11 cellular contexts compared by ENCODE assay signal in genomic region chrX:40496728-40497127, GRCh38.
DNase-seq lines count a peak whose midpoint lies in the region; ATAC-seq, FAIRE-seq and TF ChIP-seq lines count a peak whose summit lies in the region.
"Had no signal": no experiment of that assay in that cellular context is flagged by ENCODE, and none has a peak within 500 bp of the region (broad histone marks: within the 10 kb centered on the region; RNA-seq: fewer than 3 reads in every experiment).

No MANE protein-coding gene starts in this region.

- in situ Hi-C loops in GM23248 (cut with MboI): no loop called here

- no peaks in the 10 kb centered on the region for H3K27me3 ChIP-seq in GM23248 (replicated peaks; ENCODE audit: insufficient read depth)

- no peak for ATAC-seq in GM19452 (IDR thresholded peaks at IDR 0.05; ENCODE audit: unreplicated experiment)
- ATAC-seq: T-cell had no signal

- TF ChIP-seq POLR2A in GM12891 (IDR thresholded peaks at IDR 0.05; ENCODE audit: low read depth, low read length): no peak

- no peaks in the 10 kb centered on the region for H3K36me3 Mint-ChIP-seq in progenitor cell of endocrine pancreas (ENCODE audit: insufficient read depth)
- H3K36me3 Mint-ChIP-seq: activated naive CD4-positive, alpha-beta T cell treated with anti-CD3 and anti-CD28 coated beads, Interleukin-2, amount 10 ng/mL, durations not matched to agents 7 days and 5 days; T-cell had no signal

- H3K4me3 ChIP-seq in GM23248 (no peak overlapping the region), fibroblast of mammary gland (ENCODE audit: control insufficient read depth, low read depth, low read length) (no peak overlapping the region)

- no peak for FAIRE-seq in GM12891 (lab: Jason Lieb, UNC)

- H3K4me1 Mint-ChIP-seq in progenitor cell of endocrine pancreas (ENCODE audit: low read depth): no peaks in the 10 kb centered on the region
- H3K4me1 Mint-ChIP-seq: activated CD4-positive, alpha-beta memory T cell treated with anti-CD3 and anti-CD28 coated beads, Interleukin-2, amount 10 ng/mL, durations not matched to agents 7 days and 5 days; T-cell had no signal

- H3F3A ChIP-seq in GM23248 (ENCODE audit: insufficient read depth): no peaks in the 10 kb centered on the region

- H3K27ac Mint-ChIP-seq in progenitor cell of endocrine pancreas: peak overlapping the region; percentile 33
- H3K27ac Mint-ChIP-seq: activated CD4-positive, alpha-beta memory T cell treated with anti-CD3 and anti-CD28 coated beads, Interleukin-2, amount 10 ng/mL, durations not matched to agents 7 days and 5 days; activated naive CD4-positive, alpha-beta T cell treated with anti-CD3 and anti-CD28 coated beads, Interleukin-2, amount 10 ng/mL, durations not matched to agents 7 days and 5 days; T-cell had no signal

- no peaks in the 10 kb centered on the region for H3K9me2 ChIP-seq in GM23248 (ENCODE audit: insufficient read depth)

- no peaks in the 10 kb centered on the region for H3K27me3 Mint-ChIP-seq in progenitor cell of endocrine pancreas
- H3K27me3 Mint-ChIP-seq: activated CD4-positive, alpha-beta memory T cell treated with anti-CD3 and anti-CD28 coated beads, Interleukin-2, amount 10 ng/mL, durations not matched to agents 7 days and 5 days; activated naive CD4-positive, alpha-beta T cell treated with anti-CD3 and anti-CD28 coated beads, Interleukin-2, amount 10 ng/mL, durations not matched to agents 7 days and 5 days had no signal

- DNase-seq in GM23248 (peak; percentile 37), RKO (ENCODE audit: low spot score) (peak; percentile 0), fibroblast of mammary gland (ENCODE audit: low read depth) (peak; percentile 7), progenitor cell of endocrine pancreas (ENCODE audit: low spot score, unreplicated experiment) (no peak), CD1c-positive myeloid dendritic cell (ENCODE audit: extremely low spot score) (no peak), GM12891 (ENCODE audit: insufficient read length, low spot score) (no peak)
- DNase-seq: activated CD4-positive, alpha-beta memory T cell treated with anti-CD3 and anti-CD28 coated beads, Interleukin-2, amount 10 ng/mL, durations not matched to agents 7 days and 5 days; activated naive CD4-positive, alpha-beta T cell treated with anti-CD3 and anti-CD28 coated beads, Interleukin-2, amount 10 ng/mL, durations not matched to agents 7 days and 5 days; NCI-H774; T-cell had no signal

- no peaks in the 10 kb centered on the region for H3K36me3 ChIP-seq in GM23248 (ENCODE audit: low read depth)

- no peak overlapping the region for H3K4me2 ChIP-seq in GM23248 (ENCODE audit: unreplicated experiment)

- H3K79me2 ChIP-seq in GM23248 (ENCODE audit: insufficient read depth): no peaks in the 10 kb centered on the region

- H3K4me1 ChIP-seq in GM23248 (ENCODE audit: insufficient read depth): no peaks in the 10 kb centered on the region

- TF ChIP-seq CTCF in fibroblast of mammary gland (conservative IDR thresholded peaks at IDR 0.05; ENCODE audit: control insufficient read depth, insufficient read depth, low read depth, low read length): peak; percentile 7
- TF ChIP-seq CTCF in progenitor cell of endocrine pancreas (IDR thresholded peaks at IDR 0.05; ENCODE audit: unreplicated experiment): peak; percentile 34

- H3K27ac ChIP-seq in GM23248: no peak overlapping the region

- peaks cover 7% of the 10 kb centered on the region for H3K9me3 Mint-ChIP-seq in progenitor cell of endocrine pancreas (ENCODE audit: low read depth)
- H3K9me3 Mint-ChIP-seq: activated CD4-positive, alpha-beta memory T cell treated with anti-CD3 and anti-CD28 coated beads, Interleukin-2, amount 10 ng/mL, durations not matched to agents 7 days and 5 days; activated naive CD4-positive, alpha-beta T cell treated with anti-CD3 and anti-CD28 coated beads, Interleukin-2, amount 10 ng/mL, durations not matched to agents 7 days and 5 days; T-cell had no signal

- no peak overlapping the region for H2AFZ ChIP-seq in GM23248

- H4K20me1 ChIP-seq in GM23248 (ENCODE audit: insufficient read depth): no peaks in the 10 kb centered on the region

- no peak overlapping the region for H3K9ac ChIP-seq in GM23248

- H3K4me3 Mint-ChIP-seq in progenitor cell of endocrine pancreas (ENCODE audit: low read depth): no peak overlapping the region
- H3K4me3 Mint-ChIP-seq: activated CD4-positive, alpha-beta memory T cell treated with anti-CD3 and anti-CD28 coated beads, Interleukin-2, amount 10 ng/mL, durations not matched to agents 7 days and 5 days; activated naive CD4-positive, alpha-beta T cell treated with anti-CD3 and anti-CD28 coated beads, Interleukin-2, amount 10 ng/mL, durations not matched to agents 7 days and 5 days; T-cell had no signal

- H3K9me3 ChIP-seq in GM23248 (ENCODE audit: low read depth): no peaks in the 10 kb centered on the region

- 4 to 11% methylated on average over 4 of the region's 4 CpGs for WGBS in GM23248 (ENCODE audit: low coverage in 1 of 2, low lambda C conversion rate in 2 of 2, missing lambda C conversion rate in 2 of 2), 2 experiments

TF ChIP-seq in GM12891, 5 proteins besides CTCF, POLR2A, EP300 and RAD21:
- TF ChIP-seq TAF1 (IDR thresholded peaks at IDR 0.05; ENCODE audit: low read depth, low read length): no peak
- no peak for TF ChIP-seq SPI1 (IDR thresholded peaks at IDR 0.05; ENCODE audit: low read depth, low read length)
- no peak for TF ChIP-seq PAX5 (IDR thresholded peaks at IDR 0.05; ENCODE audit: insufficient read depth, low read length, severe bottlenecking)
- TF ChIP-seq POU2F2 (IDR thresholded peaks at IDR 0.05; ENCODE audit: low read depth, low read length): no peak
- no peak for TF ChIP-seq POLR2AphosphoS5 (IDR thresholded peaks at IDR 0.05; ENCODE audit: low read depth, low read length)

Comparison
In these comparisons a context has a peak if more than half of its experiments do, and no peak if none do; other contexts are left out.
1. DNase-seq: peak in GM23248 (single experiment), RKO (single experiment) and fibroblast of mammary gland (single experiment); none in progenitor cell of endocrine pancreas (single experiment), CD1c-positive myeloid dendritic cell (single experiment) and GM12891 (single experiment).